ENCODE assay signal across 8 cellular contexts in genomic region chr14:50668008-50668851, GRCh38. TPM values are rescaled to one million over a fixed set of nuclear protein-coding genes. Genes with fewer than 3 reads are reported as not detected.
DNase-seq lines count a peak whose midpoint lies in the region; ATAC-seq and TF ChIP-seq lines count a peak whose summit lies in the region.

Gene SAV1, minus strand, starts transcription at chr14:50668306. Its CDS starts 339 bp downstream, at chr14:50667967.

- TF ChIP-seq POLR2A in right lobe of liver (IDR thresholded peaks at IDR 0.05), result peak; percentile 96

- peaks cover 0 to 6% (median 0%) of the 10 kb centered on the region in 4 donors for H3K36me3 ChIP-seq in right lobe of liver

- 0% methylated on average over 29 of the region's 92 CpGs for WGBS in right lobe of liver (ENCODE audit: insufficient coverage, low coverage, low lambda C conversion rate, missing lambda C conversion rate)

- H3K4me3 ChIP-seq in AG09309 (ENCODE audit: control insufficient read depth, low read depth, low read length), result peak within 1 kb of the TSS; percentile 79
- H3K4me3 ChIP-seq in right lobe of liver, result peak within 1 kb of the TSS; percentile 63 to 86 (median 78)

- peak within 1 kb of the TSS; percentile 86 to 97 (median 88) for H3K27ac ChIP-seq in right lobe of liver

- no peaks in the 10 kb centered on the region for H3K9me3 ChIP-seq in right lobe of liver

- TF ChIP-seq CTCF in AG09309 (IDR thresholded peaks at IDR 0.05; ENCODE audit: control insufficient read depth, insufficient read depth, low read depth, low read length, missing control alignments), result no peak
- no peak for TF ChIP-seq CTCF in right lobe of liver (IDR thresholded peaks at IDR 0.05)

- DNase-seq in AG09309 (ENCODE audit: low read depth) (peak; percentile 55), NCI-H446 treated with DMSO at 0.1 percent for 48 hours (lab: John Stamatoyannopoulos, UW) (peak; percentile 71), dermis blood vessel endothelial cell (peak; percentile 82), right lobe of liver (peak; percentile 83 to 89 (median 88))
- DNase-seq in activated CD4-positive, alpha-beta T cell treated with anti-CD3 and anti-CD28 coated beads, Interleukin-2, amount 50 U/mL, for 1 hour, result peak; percentile 41
- DNase-seq in stimulated activated CD4-positive, alpha-beta T cell treated with anti-CD3 and anti-CD28 coated beads, Interleukin-4, amount 100 ng/mL, for 4 hours, result peak; percentile 40 to 60

- no peaks in the 10 kb centered on the region for H3K27me3 ChIP-seq in right lobe of liver

- peak; percentile 75 for ATAC-seq in GM18907 (IDR thresholded peaks at IDR 0.05; ENCODE audit: unreplicated experiment)
- ATAC-seq in HG03139 (IDR thresholded peaks at IDR 0.05; ENCODE audit: unreplicated experiment), result peak; percentile 52
- peak; percentile 88 to 95 (median 94) for ATAC-seq in right lobe of liver

- peaks cover 0 to 15% (median 2%) of the 10 kb centered on the region in 4 donors for H3K4me1 ChIP-seq in right lobe of liver

- intact Hi-C loops in right lobe of liver (cut with DNase I), result no loop called here

RNA-seq across cellular contexts. Expression of gene SAV1, which starts in this region (rescaled TPM):
- total RNA-seq in dermis blood vessel endothelial cell (26.4 and 28.1 TPM in 2 replicates), right lobe of liver (10 to 100 TPM in 3 of 6 experiments, 1 to 10 TPM in 3; 7.8 to 13.8 (median 10.0) TPM)

Comparison
In these comparisons a context has a peak if more than half of its experiments do, and no peak if none do; other contexts are left out.
1. Peak in every context shown above with its lines: DNase-seq, ATAC-seq, H3K4me3 ChIP-seq and H3K27ac ChIP-seq.